36 cellular contexts compared by ENCODE assay signal in the genomic region with DNA sequence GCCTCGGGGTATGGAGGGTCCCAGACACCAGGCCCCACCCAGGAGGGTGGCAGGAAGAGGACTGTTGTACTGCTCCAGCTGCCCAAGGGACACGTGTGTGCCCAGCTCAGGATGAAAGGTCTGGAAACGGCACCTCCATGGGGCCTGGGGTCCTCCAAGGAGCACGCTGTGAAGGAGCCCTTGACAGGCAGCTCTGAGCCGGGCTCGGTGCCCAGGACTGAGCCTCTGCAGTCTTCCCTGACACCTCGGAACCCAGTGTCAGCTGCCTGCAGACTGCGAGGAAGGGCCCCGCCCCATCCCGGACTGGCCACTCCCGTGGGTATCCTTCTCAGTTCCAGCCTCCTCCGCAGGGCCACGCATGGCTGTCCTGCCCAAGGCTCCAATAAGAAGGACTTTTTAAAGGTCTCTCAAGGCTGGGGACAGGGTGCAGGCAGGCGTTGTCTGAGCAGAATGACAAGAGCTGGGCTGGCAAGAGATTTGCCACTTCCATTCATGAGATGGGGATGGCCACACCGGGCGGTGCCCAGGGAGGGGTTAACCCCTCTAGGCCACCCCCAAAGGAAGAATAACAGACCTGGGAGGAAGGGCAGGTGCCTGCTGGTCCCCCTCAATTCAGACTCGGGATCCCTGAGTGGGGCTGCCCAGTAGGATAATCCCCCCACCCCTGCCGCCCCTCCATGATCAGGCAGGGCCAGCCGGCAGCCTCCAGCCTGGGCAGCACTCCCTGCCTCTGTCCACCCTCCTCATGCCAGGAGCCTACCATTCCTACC. TPM values are rescaled to one million over a fixed set of nuclear protein-coding genes. Genes with fewer than 3 reads are reported as not detected.
DNase-seq lines count a peak whose midpoint lies in the region; ATAC-seq and TF ChIP-seq lines count a peak whose summit lies in the region.
"Had no signal": no experiment of that assay in that cellular context is flagged by ENCODE, and none has a peak within 500 bp of the region (broad histone marks: within the 10 kb centered on the region; RNA-seq: fewer than 3 reads in every experiment).

No MANE protein-coding gene starts in this region.

- peaks cover 45% of the 10 kb centered on the region for H3K27me3 Mint-ChIP-seq in activated naive CD4-positive, alpha-beta T cell treated with anti-CD3 and anti-CD28 coated beads, Interleukin-2, amount 10 ng/mL, durations not matched to agents 7 days and 5 days
- no peaks in the 10 kb centered on the region for H3K27me3 Mint-ChIP-seq in CD8-positive, alpha-beta T cell (ENCODE audit: low read depth)
- peaks cover 36% of the 10 kb centered on the region for H3K27me3 Mint-ChIP-seq in endodermal cell (ENCODE audit: insufficient read depth)

- H3K9me3 ChIP-seq in CD8-positive, alpha-beta T cell (ENCODE audit: low read length), result no peaks in the 10 kb centered on the region
- H3K9me3 ChIP-seq in endodermal cell (ENCODE audit: control insufficient read depth, low read length), result no peaks in the 10 kb centered on the region
- H3K9me3 ChIP-seq: pancreas, testis, uterus had no signal

- no peak overlapping the region for H3K4me3 Mint-ChIP-seq in activated naive CD4-positive, alpha-beta T cell treated with anti-CD3 and anti-CD28 coated beads, Interleukin-2, amount 10 ng/mL, durations not matched to agents 7 days and 5 days
- no peak overlapping the region for H3K4me3 Mint-ChIP-seq in CD8-positive, alpha-beta T cell
- no peak overlapping the region for H3K4me3 Mint-ChIP-seq in endodermal cell
- H3K4me3 Mint-ChIP-seq: central memory CD8-positive, alpha-beta T cell; dendritic cell treated with granulocyte-macrophage colony-stimulating factor and Interleukin-4, amounts not matched to agents 40 ng/mL and 50 ng/mL, for 4 days; IgD-negative memory B cell; nephron had no signal

- no peaks in the 10 kb centered on the region for H3K4me1 Mint-ChIP-seq in activated naive CD4-positive, alpha-beta T cell treated with anti-CD3 and anti-CD28 coated beads, Interleukin-2, amount 10 ng/mL, durations not matched to agents 7 days and 5 days
- H3K4me1 Mint-ChIP-seq in CD8-positive, alpha-beta T cell (ENCODE audit: low read depth), result no peaks in the 10 kb centered on the region
- no peaks in the 10 kb centered on the region for H3K4me1 Mint-ChIP-seq in endodermal cell
- H3K4me1 Mint-ChIP-seq: central memory CD8-positive, alpha-beta T cell; IgD-negative memory B cell had no signal

- intact Hi-C loops in CD8-positive, alpha-beta T cell (cut with DNase I, micrococcal nuclease), result no loop called here
- intact Hi-C loops in posterior vena cava (cut with DNase I), result no loop called here

- no peaks in the 10 kb centered on the region for H3K9me3 Mint-ChIP-seq in activated naive CD4-positive, alpha-beta T cell treated with anti-CD3 and anti-CD28 coated beads, Interleukin-2, amount 10 ng/mL, durations not matched to agents 7 days and 5 days
- H3K9me3 Mint-ChIP-seq in CD8-positive, alpha-beta T cell, result no peaks in the 10 kb centered on the region
- H3K9me3 Mint-ChIP-seq in endodermal cell, result no peaks in the 10 kb centered on the region
- H3K9me3 Mint-ChIP-seq: central memory CD8-positive, alpha-beta T cell; dendritic cell treated with granulocyte-macrophage colony-stimulating factor and Interleukin-4, amounts not matched to agents 40 ng/mL and 50 ng/mL, for 4 days; nephron had no signal

- no peak for TF ChIP-seq CTCF in CD8-positive, alpha-beta T cell (IDR thresholded peaks at IDR 0.05)
- TF ChIP-seq CTCF in endodermal cell (conservative IDR thresholded peaks at IDR 0.05), result no peak
- TF ChIP-seq CTCF in GM10248 (IDR thresholded peaks at IDR 0.05; ENCODE audit: control extremely low read depth, extremely low read depth, low read depth, missing control alignments), result no peak

- CTCF ChIA-PET in activated naive CD4-positive, alpha-beta T cell treated with anti-CD3 and anti-CD28 coated beads, Interleukin-2, amount 10 ng/mL, durations not matched to agents 7 days and 5 days (lab: Charles Lee), result no interaction called here
- CTCF ChIA-PET in CD8-positive, alpha-beta T cell (lab: Charles Lee), result interaction anchor here (0.7 kb wide), 1 partner anchor 53 kb away, joined by 3 read pairs; no protein-coding TSS in a partner anchor
- CTCF ChIA-PET in GM10248 (lab: Yijun Ruan, JAX), result interaction anchor here (1.5 kb wide), 1 partner anchor 14 kb away, joined by 3 read pairs; no protein-coding TSS in a partner anchor

- H3K4me1 ChIP-seq in CD8-positive, alpha-beta T cell (ENCODE audit: insufficient read depth, low read length), result no peaks in the 10 kb centered on the region
- H3K4me1 ChIP-seq in endodermal cell (ENCODE audit: control insufficient read depth, insufficient read depth, low read length), result no peaks in the 10 kb centered on the region
- H3K4me1 ChIP-seq: pancreas, testis, uterus had no signal

- H3K27ac Mint-ChIP-seq in activated naive CD4-positive, alpha-beta T cell treated with anti-CD3 and anti-CD28 coated beads, Interleukin-2, amount 10 ng/mL, durations not matched to agents 7 days and 5 days, result no peak overlapping the region
- H3K27ac Mint-ChIP-seq in CD8-positive, alpha-beta T cell, result peak overlapping the region; percentile 32
- H3K27ac Mint-ChIP-seq in endodermal cell, result no peak overlapping the region
- H3K27ac Mint-ChIP-seq: dendritic cell treated with granulocyte-macrophage colony-stimulating factor and Interleukin-4, amounts not matched to agents 40 ng/mL and 50 ng/mL, for 4 days; nephron had no signal

- H3K36me3 ChIP-seq in CD8-positive, alpha-beta T cell (ENCODE audit: insufficient read depth, low read length), result no peaks in the 10 kb centered on the region
- H3K36me3 ChIP-seq in endodermal cell (ENCODE audit: control insufficient read depth, insufficient read depth, low read length), result no peaks in the 10 kb centered on the region
- H3K36me3 ChIP-seq: pancreas, uterus had no signal

- no peaks in the 10 kb centered on the region for H3K27me3 ChIP-seq in CD8-positive, alpha-beta T cell (ENCODE audit: insufficient read depth, low read length)
- peaks cover 27% of the 10 kb centered on the region for H3K27me3 ChIP-seq in endodermal cell (ENCODE audit: control insufficient read depth, insufficient read depth, low read length, poor library complexity, severe bottlenecking)
- H3K27me3 ChIP-seq: pancreas, testis, uterus had no signal

- POLR2A ChIA-PET in CD8-positive, alpha-beta T cell (lab: Charles Lee), result no interaction called here
- POLR2A ChIA-PET in GM10248 (lab: Yijun Ruan, JAX), result no interaction called here

- no peak for ATAC-seq in CD8-positive, alpha-beta T cell
- ATAC-seq in GM18870 (IDR thresholded peaks at IDR 0.05; ENCODE audit: unreplicated experiment) (no peak), GM19395 (IDR thresholded peaks at IDR 0.05; ENCODE audit: unreplicated experiment) (no peak)
- ATAC-seq: activated CD4-positive, CD25-positive, alpha-beta regulatory T cell treated with anti-CD3 and anti-CD28 coated beads, Interleukin-2, amount 50 U/mL, for 24 hours; esophagus mucosa; GM12878; pancreas; stimulated activated naive CD8-positive, alpha-beta T cell treated with anti-CD3 and anti-CD28 coated beads, Interleukin-15, Interleukin-2, amounts not matched to agents 100 U/mL and 50 U/mL, for 24 hours had no signal

- no peak overlapping the region for H3K9ac ChIP-seq in endodermal cell (ENCODE audit: extremely low read depth, low read length, poor library complexity, severe bottlenecking)

- 85 to 89% methylated on average over 12 to 19 of the region's 19 CpGs for WGBS in endodermal cell (ENCODE audit: insufficient coverage in 1 of 2, insufficient read length in 1 of 2), 2 experiments

- no peaks in the 10 kb centered on the region for H3K36me3 Mint-ChIP-seq in activated naive CD4-positive, alpha-beta T cell treated with anti-CD3 and anti-CD28 coated beads, Interleukin-2, amount 10 ng/mL, durations not matched to agents 7 days and 5 days
- H3K36me3 Mint-ChIP-seq in CD8-positive, alpha-beta T cell, result no peaks in the 10 kb centered on the region
- no peaks in the 10 kb centered on the region for H3K36me3 Mint-ChIP-seq in endodermal cell (ENCODE audit: low read depth)

- no peak overlapping the region for H3K4me3 ChIP-seq in CD8-positive, alpha-beta T cell (ENCODE audit: low read depth, low read length)
- H3K4me3 ChIP-seq in endodermal cell (ENCODE audit: low read length), result no peak overlapping the region
- H3K4me3 ChIP-seq: GM12878, pancreas, PC-9, smooth muscle cell, testis, uterus had no signal

- DNase-seq in activated naive CD4-positive, alpha-beta T cell treated with anti-CD3 and anti-CD28 coated beads, Interleukin-2, amount 10 ng/mL, durations not matched to agents 7 days and 5 days, result peak; percentile 8
- no peak for DNase-seq in activated naive CD4-positive, alpha-beta T cell (lab: John Stamatoyannopoulos, UW)
- no peak for DNase-seq in CD8-positive, alpha-beta T cell
- DNase-seq in endodermal cell (peak; percentile 34), posterior vena cava (ENCODE audit: low spot score) (peak; percentile 75), GM10248 (ENCODE audit: extremely low spot score) (no peak)
- DNase-seq: ACHN; activated CD4-positive, alpha-beta T cell treated with anti-CD3 and anti-CD28 coated beads, Interleukin-2, amount 50 U/mL, for 48 hours; HCEC 1CT; MV-4-11; NCI-H1436 treated with DMSO at 0.1 percent for 48 hours; PC-9; retina; SHP77 treated with DMSO at 0.1 percent for 48 hours; stimulated activated CD4-positive, alpha-beta T cell treated with anti-CD3 and anti-CD28 coated beads, Interleukin-1b, Interleukin-23, amount 100 ng/mL, for 48 hours; stimulated activated naive CD8-positive, alpha-beta T cell treated with anti-CD3 and anti-CD28 coated beads, Interleukin-15, Interleukin-2, amounts not matched to agents 100 U/mL and 50 U/mL, for 24 hours; T-helper 2 cell; testis; uterus had no signal

- H3K27ac ChIP-seq in CD8-positive, alpha-beta T cell (ENCODE audit: low read depth, low read length), result no peak overlapping the region
- H3K27ac ChIP-seq in endodermal cell (ENCODE audit: low read depth, low read length), result no peak overlapping the region
- H3K27ac ChIP-seq: pancreas, PC-9, testis, uterus had no signal

RNA-seq across cellular contexts. Expression of a gene that starts 8.9 kb away (rescaled TPM):
- total RNA-seq in CD8-positive, alpha-beta T cell, result not detected
- total RNA-seq in endodermal cell (1 to 10 TPM; 1.6 to 4.6 TPM), posterior vena cava (1 to 10 TPM in 1 of 2 donors, under 1 TPM in 1; 0.52 to 2.8 TPM)
- 16.1 TPM for polyA plus RNA-seq in endodermal cell (2013, experiment 1 of 2)
- polyA plus RNA-seq in endodermal cell (2013, experiment 2 of 2), result 12.0 TPM
- total RNA-seq: esophagus mucosa, fibroblast of villous mesenchyme, GM12878, lung microvascular endothelial cell, mononuclear cell, PC-9, smooth muscle cell had no signal
- polyA plus RNA-seq: BJ, GM12878, IgD-negative memory B cell, keratinocyte, smooth muscle cell had no signal

RNA-seq across cellular contexts. Expression of a gene that starts 22.8 kb away (rescaled TPM):
- not detected for total RNA-seq in CD8-positive, alpha-beta T cell
- total RNA-seq in endodermal cell (not detected), posterior vena cava (not detected)
- not detected for polyA plus RNA-seq in endodermal cell (2013, experiment 1 of 2)
- not detected for polyA plus RNA-seq in endodermal cell (2013, experiment 2 of 2)
- total RNA-seq: esophagus mucosa, fibroblast of villous mesenchyme, GM12878, lung microvascular endothelial cell, mononuclear cell, pancreas, PC-9, smooth muscle cell, uterus had no signal
- polyA plus RNA-seq: BJ, GM12878, IgD-negative memory B cell, keratinocyte, pancreas, smooth muscle cell had no signal

RNA-seq across cellular contexts. Expression of a gene that starts 41.4 kb away (rescaled TPM):
- not detected for total RNA-seq in CD8-positive, alpha-beta T cell
- total RNA-seq in endodermal cell, result not detected
- 8.4 TPM for polyA plus RNA-seq in endodermal cell (2013, experiment 1 of 2)
- polyA plus RNA-seq in endodermal cell (2013, experiment 2 of 2), result 3.4 TPM
- not detected for total RNA-seq in posterior vena cava
- total RNA-seq: esophagus mucosa, fibroblast of villous mesenchyme, GM12878, lung microvascular endothelial cell, mononuclear cell, pancreas, PC-9, smooth muscle cell, uterus had no signal
- polyA plus RNA-seq: adipose tissue, BJ, GM12878, IgD-negative memory B cell, keratinocyte, smooth muscle cell had no signal

RNA-seq across cellular contexts. Expression of a gene that starts 47.2 kb away (rescaled TPM):
- total RNA-seq in CD8-positive, alpha-beta T cell, result not detected
- total RNA-seq in endodermal cell (under 1 TPM in 1 of 2 donors, not detected in 1; 0.11 TPM), posterior vena cava (not detected)
- 1.2 TPM for polyA plus RNA-seq in endodermal cell (2013, experiment 1 of 2)
- 0.70 TPM for polyA plus RNA-seq in endodermal cell (2013, experiment 2 of 2)
- total RNA-seq: esophagus mucosa, fibroblast of villous mesenchyme, GM12878, lung microvascular endothelial cell, mononuclear cell, PC-9, smooth muscle cell, uterus had no signal
- polyA plus RNA-seq: BJ, GM12878, IgD-negative memory B cell, keratinocyte, smooth muscle cell had no signal

Comparison
In these comparisons a context has a peak if more than half of its experiments do, and no peak if none do; other contexts are left out.
1. DNase-seq: peak in activated naive CD4-positive, alpha-beta T cell treated with anti-CD3 and anti-CD28 coated beads, Interleukin-2, amount 10 ng/mL, durations not matched to agents 7 days and 5 days (single experiment), endodermal cell (single experiment) and posterior vena cava (single experiment); none in activated naive CD4-positive, alpha-beta T cell (0 of 4), CD8-positive, alpha-beta T cell (0 of 7) and GM10248 (single experiment).